In the genomic region with DNA sequence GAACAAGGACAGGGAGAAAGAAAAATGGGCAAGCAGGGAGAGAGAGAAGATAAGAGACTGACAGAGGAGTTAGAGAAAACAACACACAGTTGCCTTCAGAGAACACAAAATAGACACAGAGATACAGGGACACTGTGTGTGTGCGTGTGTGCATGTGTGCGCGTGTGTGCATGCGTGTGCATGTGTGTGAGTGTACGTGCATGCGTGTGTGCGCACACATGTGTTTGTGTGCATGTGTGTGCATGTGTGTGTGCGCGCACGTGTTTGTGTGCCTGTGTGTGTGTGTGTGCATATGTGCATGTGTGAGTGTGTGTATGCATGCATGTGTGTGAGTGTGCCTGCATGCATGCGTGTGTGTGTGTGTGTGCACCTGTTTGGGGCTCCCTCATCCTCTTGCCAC, we compare ENCODE assay signal across 17 cellular contexts. TPM values are rescaled to one million over a fixed set of nuclear protein-coding genes. Genes with fewer than 3 reads are reported as not detected.
DNase-seq lines count a peak whose midpoint lies in the region; ATAC-seq and TF ChIP-seq lines count a peak whose summit lies in the region.
"Had no signal": no experiment of that assay in that cellular context is flagged by ENCODE, and none has a peak within 500 bp of the region (broad histone marks: within the 10 kb centered on the region; RNA-seq: fewer than 3 reads in every experiment).

No MANE protein-coding gene starts in this region.

- peaks cover 17 to 64% (median 53%) of the 10 kb centered on the region in 10 experiments for H3K4me1 ChIP-seq in BLaER1 treated with 17β-estradiol and CSF1 and Interleukin-3, amounts not matched to agents 10 nM and 100 nM
- peaks cover 58% of the 10 kb centered on the region for H3K4me1 ChIP-seq in mucosa of stomach (ENCODE audit: control insufficient read depth, insufficient read depth, low read length)

- no peaks in the 10 kb centered on the region for H3K27me3 Mint-ChIP-seq in activated naive CD8-positive, alpha-beta T cell treated with anti-CD3 and anti-CD28 coated beads for 36 hours
- H3K27me3 Mint-ChIP-seq in chondrocyte (ENCODE audit: low read depth), result no peaks in the 10 kb centered on the region

- TF ChIP-seq CTCF in HL-60 (IDR thresholded peaks at IDR 0.05; ENCODE audit: insufficient read depth, low read length) (no peak), chondrocyte (IDR thresholded peaks at IDR 0.05) (no peak)

- H3K27me3 ChIP-seq in BLaER1 treated with 17β-estradiol and CSF1 and Interleukin-3, amounts not matched to agents 10 nM and 100 nM, result no peaks in the 10 kb centered on the region
- H3K27me3 ChIP-seq in HL-60 (ENCODE audit: insufficient read depth, poor library complexity, severe bottlenecking) (no peaks in the 10 kb centered on the region), mucosa of stomach (ENCODE audit: control insufficient read depth, insufficient read depth, low read length) (no peaks in the 10 kb centered on the region)
- H3K27me3 ChIP-seq: BLaER1, pancreas, spleen had no signal

- H3K4me3 Mint-ChIP-seq in activated naive CD8-positive, alpha-beta T cell treated with anti-CD3 and anti-CD28 coated beads for 36 hours, result no peak overlapping the region
- no peak overlapping the region for H3K4me3 Mint-ChIP-seq in chondrocyte (ENCODE audit: unreplicated experiment)

- H3K36me3 Mint-ChIP-seq in activated naive CD8-positive, alpha-beta T cell treated with anti-CD3 and anti-CD28 coated beads for 36 hours, result no peaks in the 10 kb centered on the region
- no peaks in the 10 kb centered on the region for H3K36me3 Mint-ChIP-seq in chondrocyte (ENCODE audit: low read depth)

- ATAC-seq in GM18858 (IDR thresholded peaks at IDR 0.05; ENCODE audit: unreplicated experiment), result no peak

- peak overlapping the region in 10 of 11 experiments; percentile 61 to 97 (median 87); a peak in 18 of 22 replicates for H3K27ac ChIP-seq in BLaER1 treated with 17β-estradiol and CSF1 and Interleukin-3, amounts not matched to agents 10 nM and 100 nM
- H3K27ac ChIP-seq in HL-60 (replicated peaks), result peak overlapping the region; percentile 88
- H3K27ac ChIP-seq: BLaER1 had no signal

- H4K20me1 ChIP-seq in BLaER1 treated with 17β-estradiol and CSF1 and Interleukin-3, amounts not matched to agents 10 nM and 100 nM, result no peaks in the 10 kb centered on the region
- H4K20me1 ChIP-seq: BLaER1 had no signal

- DNase-seq in HL-60 (ENCODE audit: low read depth in 1 of 2, low spot score in 1 of 2) (no peak), NCI-H774 (lab: John Stamatoyannopoulos, UW) (no peak), chondrocyte (ENCODE audit: low spot score) (no peak), midbrain (lab: John Stamatoyannopoulos, UW) (no peak)
- DNase-seq in activated naive CD8-positive, alpha-beta T cell treated with anti-CD3 and anti-CD28 coated beads for 36 hours, result no peak
- DNase-seq: DMS79; effector CD8-positive, alpha-beta T cell; foreskin melanocyte; NCI-H1694 treated with DMSO at 0.1 percent for 48 hours; spleen had no signal

- H3K4me1 Mint-ChIP-seq in activated naive CD8-positive, alpha-beta T cell treated with anti-CD3 and anti-CD28 coated beads for 36 hours, result peaks cover 9% of the 10 kb centered on the region
- H3K4me1 Mint-ChIP-seq in chondrocyte (ENCODE audit: low read depth), result peaks cover 4% of the 10 kb centered on the region

- H3K9me3 Mint-ChIP-seq in activated naive CD8-positive, alpha-beta T cell treated with anti-CD3 and anti-CD28 coated beads for 36 hours, result no peaks in the 10 kb centered on the region
- no peaks in the 10 kb centered on the region for H3K9me3 Mint-ChIP-seq in chondrocyte (ENCODE audit: low read depth)
- H3K9me3 Mint-ChIP-seq: memory B cell had no signal

- no peaks in the 10 kb centered on the region for H3K36me3 ChIP-seq in BLaER1 treated with 17β-estradiol and CSF1 and Interleukin-3, amounts not matched to agents 10 nM and 100 nM
- no peaks in the 10 kb centered on the region for H3K36me3 ChIP-seq in mucosa of stomach (ENCODE audit: control insufficient read depth, insufficient read depth, low read length)
- H3K36me3 ChIP-seq: BLaER1, pancreas, spleen had no signal

- H3K9ac ChIP-seq in BLaER1 treated with 17β-estradiol and CSF1 and Interleukin-3, amounts not matched to agents 10 nM and 100 nM, result peak overlapping the region; percentile 30 to 79 (median 61); a peak in 16 of 22 replicates
- peak overlapping the region; percentile 48 for H3K9ac ChIP-seq in mucosa of stomach (ENCODE audit: low read length)
- H3K9ac ChIP-seq: BLaER1 had no signal

- H3K4me2 ChIP-seq in BLaER1 treated with 17β-estradiol and CSF1 and Interleukin-3, amounts not matched to agents 10 nM and 100 nM, result peak overlapping the region in 8 of 11 experiments; percentile 74 to 94 (median 87); a peak in 16 of 22 replicates
- H3K4me2 ChIP-seq: BLaER1 had no signal

- H3K27ac Mint-ChIP-seq in activated naive CD8-positive, alpha-beta T cell treated with anti-CD3 and anti-CD28 coated beads for 36 hours, result peak overlapping the region; percentile 2
- no peak overlapping the region for H3K27ac Mint-ChIP-seq in chondrocyte (ENCODE audit: unreplicated experiment)
- H3K27ac Mint-ChIP-seq: memory B cell had no signal

- H3K9me3 ChIP-seq in BLaER1 treated with 17β-estradiol and CSF1 and Interleukin-3, amounts not matched to agents 10 nM and 100 nM (replicated peaks in 1 of 11), result no peaks in the 10 kb centered on the region
- no peaks in the 10 kb centered on the region for H3K9me3 ChIP-seq in mucosa of stomach (ENCODE audit: control insufficient read depth, low read length)
- H3K9me3 ChIP-seq: BLaER1, pancreas, spleen had no signal

- H3K4me3 ChIP-seq in BLaER1 treated with 17β-estradiol and CSF1 and Interleukin-3, amounts not matched to agents 10 nM and 100 nM, result no peak overlapping the region
- H3K4me3 ChIP-seq in HL-60 (replicated peaks; ENCODE audit: insufficient read depth, low read length) (no peak overlapping the region), mucosa of stomach (ENCODE audit: low read length) (no peak overlapping the region)
- H3K4me3 ChIP-seq: BLaER1, pancreas had no signal

RNA-seq across cellular contexts. Expression of gene PLAUR, which starts 5.9 kb away (rescaled TPM):
- total RNA-seq in activated naive CD8-positive, alpha-beta T cell treated with anti-CD3 and anti-CD28 coated beads for 36 hours, result 1 to 10 TPM; 6.5 to 7.6 TPM
- 16.3 to 23.6 TPM (median 19.9 TPM) in 3 replicates for total RNA-seq in chondrocyte

RNA-seq across cellular contexts. Expression of gene CADM4, which starts 36.3 kb away (rescaled TPM):
- under 1 TPM; 0.26 to 0.29 TPM for total RNA-seq in activated naive CD8-positive, alpha-beta T cell treated with anti-CD3 and anti-CD28 coated beads for 36 hours
- total RNA-seq in chondrocyte, result 5.6 to 7.1 TPM (median 6.1 TPM) in 3 replicates

RNA-seq across cellular contexts. Expression of gene IRGC, which starts 40.0 kb away (rescaled TPM):
- total RNA-seq in activated naive CD8-positive, alpha-beta T cell treated with anti-CD3 and anti-CD28 coated beads for 36 hours, result not detected
- not detected in 3 replicates for total RNA-seq in chondrocyte
- total RNA-seq: NCI-H460, pancreas, spleen had no signal

RNA-seq across cellular contexts. Expression of gene ZNF428, which starts 56.5 kb away (rescaled TPM):
- 10 to 100 TPM; 16.8 to 19.7 TPM for total RNA-seq in activated naive CD8-positive, alpha-beta T cell treated with anti-CD3 and anti-CD28 coated beads for 36 hours
- 50.7 to 53.9 TPM (median 52.5 TPM) in 3 replicates for total RNA-seq in chondrocyte
